ENCODE assay signal across 1 cellular context in the genomic region with DNA sequence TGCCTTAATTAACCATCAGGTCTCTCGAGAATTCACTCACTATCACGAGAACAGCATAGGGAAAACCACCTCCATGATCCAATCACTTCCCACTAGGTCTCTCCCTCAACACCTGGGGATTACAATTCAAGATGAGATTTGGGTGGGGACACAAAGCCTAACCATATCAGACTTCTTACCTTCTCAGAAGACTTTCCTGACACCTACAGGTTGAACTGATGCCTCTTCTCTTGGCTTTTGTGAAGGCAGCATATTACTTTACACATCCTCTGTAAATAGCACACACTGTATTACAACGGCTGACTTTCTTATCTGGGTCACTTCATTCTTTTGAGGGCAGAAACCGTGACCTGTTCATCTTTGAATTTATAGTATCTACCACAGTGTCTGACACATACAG.
TF ChIP-seq lines count a peak whose summit lies in the region.

No MANE protein-coding gene starts in this region.

TF ChIP-seq in HepG2, 621 proteins besides CTCF, POLR2A, EP300 and RAD21 (continued from another document and continues in another):
- TF ChIP-seq, protein P1, sequence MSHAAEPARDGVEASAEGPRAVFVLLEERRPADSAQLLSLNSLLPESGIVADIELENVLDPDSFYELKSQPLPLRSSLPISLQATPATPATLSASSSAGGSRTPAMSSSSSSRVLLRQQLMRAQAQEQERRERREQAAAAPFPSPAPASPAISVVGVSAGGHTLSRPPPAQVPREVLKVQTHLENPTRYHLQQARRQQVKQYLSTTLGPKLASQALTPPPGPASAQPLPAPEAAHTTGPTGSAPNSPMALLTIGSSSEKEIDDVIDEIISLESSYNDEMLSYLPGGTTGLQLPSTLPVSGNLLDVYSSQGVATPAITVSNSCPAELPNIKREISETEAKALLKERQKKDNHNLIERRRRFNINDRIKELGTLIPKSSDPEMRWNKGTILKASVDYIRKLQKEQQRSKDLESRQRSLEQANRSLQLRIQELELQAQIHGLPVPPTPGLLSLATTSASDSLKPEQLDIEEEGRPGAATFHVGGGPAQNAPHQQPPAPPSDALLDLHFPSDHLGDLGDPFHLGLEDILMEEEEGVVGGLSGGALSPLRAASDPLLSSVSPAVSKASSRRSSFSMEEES (CRISPR knock-in tag; IDR thresholded peaks at IDR 0.05) = no peak
- TF ChIP-seq SCMH1 (CRISPR knock-in tag; IDR thresholded peaks at IDR 0.05; ENCODE audit: borderline replicate concordance) (no peak), ZNF282 (IDR thresholded peaks at IDR 0.05; ENCODE audit: partially characterized antibody) (no peak), ZMYM4 (CRISPR knock-in tag; IDR thresholded peaks at IDR 0.05) (peak; percentile 95), ZNF343 (CRISPR knock-in tag; IDR thresholded peaks at IDR 0.05) (no peak), ZIK1 (CRISPR knock-in tag; IDR thresholded peaks at IDR 0.05; ENCODE audit: borderline replicate concordance, low read depth) (no peak), CHD4 (IDR thresholded peaks at IDR 0.05; ENCODE audit: borderline replicate concordance, low read length) (no peak), ZBTB1 (CRISPR knock-in tag; IDR thresholded peaks at IDR 0.05; ENCODE audit: borderline replicate concordance) (no peak), HMGXB4 (CRISPR knock-in tag; IDR thresholded peaks at IDR 0.05; ENCODE audit: borderline replicate concordance in 1 of 2, low read depth in 1 of 2) (no peak), ZSCAN30 (CRISPR knock-in tag; IDR thresholded peaks at IDR 0.05) (no peak), RARA (CRISPR knock-in tag; IDR thresholded peaks at IDR 0.05) (no peak), KMT2A (CRISPR knock-in tag; IDR thresholded peaks at IDR 0.05) (no peak), HNF4G (IDR thresholded peaks at IDR 0.05; ENCODE audit: borderline replicate concordance, low read depth, low read length) (no peak), HNF4G (CRISPR knock-in tag; IDR thresholded peaks at IDR 0.05; ENCODE audit: borderline replicate concordance, low read depth) (no peak), HHEX (CRISPR knock-in tag; IDR thresholded peaks at IDR 0.05) (no peak), TSC22D2 (CRISPR knock-in tag; IDR thresholded peaks at IDR 0.05; ENCODE audit: borderline replicate concordance) (no peak), ZBTB20 (CRISPR knock-in tag; IDR thresholded peaks at IDR 0.05; ENCODE audit: borderline replicate concordance, low read depth) (no peak), BCL3 (CRISPR knock-in tag; IDR thresholded peaks at IDR 0.05) (no peak), CCDC6 (CRISPR knock-in tag; IDR thresholded peaks at IDR 0.05) (no peak), CBX2 (IDR thresholded peaks at IDR 0.05; ENCODE audit: low read depth, low read length) (no peak), CBX2 (CRISPR knock-in tag; IDR thresholded peaks at IDR 0.05; ENCODE audit: low read depth) (no peak), ZNF775 (CRISPR knock-in tag; IDR thresholded peaks at IDR 0.05; ENCODE audit: borderline replicate concordance) (no peak), MLX (CRISPR knock-in tag; IDR thresholded peaks at IDR 0.05) (no peak), STAG1 (CRISPR knock-in tag; IDR thresholded peaks at IDR 0.05) (peak; percentile 72), REPIN1 (CRISPR knock-in tag; IDR thresholded peaks at IDR 0.05; ENCODE audit: borderline replicate concordance, low read depth) (no peak), ELF3 (CRISPR knock-in tag; IDR thresholded peaks at IDR 0.05) (0 out of 2 replicates have a peak, but pooled peaks have one; percentile 18), ZFP91 (CRISPR knock-in tag; IDR thresholded peaks at IDR 0.05; ENCODE audit: borderline replicate concordance) (no peak), NFKBIZ (CRISPR knock-in tag; IDR thresholded peaks at IDR 0.05) (no peak), CBX1 (IDR thresholded peaks at IDR 0.05; ENCODE audit: low read depth) (no peak), ZFP36 (IDR thresholded peaks at IDR 0.05; ENCODE audit: borderline replicate concordance, low read depth, low read length, partially characterized antibody) (no peak), ZNF564 (CRISPR knock-in tag; IDR thresholded peaks at IDR 0.05) (no peak), MYPOP (CRISPR knock-in tag; IDR thresholded peaks at IDR 0.05) (no peak), SAFB2 (CRISPR knock-in tag; IDR thresholded peaks at IDR 0.05; ENCODE audit: borderline replicate concordance, low read depth) (no peak), SAP130 (CRISPR knock-in tag; IDR thresholded peaks at IDR 0.05; ENCODE audit: low read depth) (no peak), ZNF264 (CRISPR knock-in tag; IDR thresholded peaks at IDR 0.05) (no peak), KAT7 (CRISPR knock-in tag; IDR thresholded peaks at IDR 0.05; ENCODE audit: borderline replicate concordance) (no peak), TEAD2 (CRISPR knock-in tag; IDR thresholded peaks at IDR 0.05) (no peak), CHD2 (IDR thresholded peaks at IDR 0.05; ENCODE audit: low read depth, low read length) (no peak), TEAD3 (CRISPR knock-in tag; optimal IDR thresholded peaks at IDR 0.05; ENCODE audit: borderline replicate concordance) (peak; percentile 26)
- TF ChIP-seq, protein P2, sequence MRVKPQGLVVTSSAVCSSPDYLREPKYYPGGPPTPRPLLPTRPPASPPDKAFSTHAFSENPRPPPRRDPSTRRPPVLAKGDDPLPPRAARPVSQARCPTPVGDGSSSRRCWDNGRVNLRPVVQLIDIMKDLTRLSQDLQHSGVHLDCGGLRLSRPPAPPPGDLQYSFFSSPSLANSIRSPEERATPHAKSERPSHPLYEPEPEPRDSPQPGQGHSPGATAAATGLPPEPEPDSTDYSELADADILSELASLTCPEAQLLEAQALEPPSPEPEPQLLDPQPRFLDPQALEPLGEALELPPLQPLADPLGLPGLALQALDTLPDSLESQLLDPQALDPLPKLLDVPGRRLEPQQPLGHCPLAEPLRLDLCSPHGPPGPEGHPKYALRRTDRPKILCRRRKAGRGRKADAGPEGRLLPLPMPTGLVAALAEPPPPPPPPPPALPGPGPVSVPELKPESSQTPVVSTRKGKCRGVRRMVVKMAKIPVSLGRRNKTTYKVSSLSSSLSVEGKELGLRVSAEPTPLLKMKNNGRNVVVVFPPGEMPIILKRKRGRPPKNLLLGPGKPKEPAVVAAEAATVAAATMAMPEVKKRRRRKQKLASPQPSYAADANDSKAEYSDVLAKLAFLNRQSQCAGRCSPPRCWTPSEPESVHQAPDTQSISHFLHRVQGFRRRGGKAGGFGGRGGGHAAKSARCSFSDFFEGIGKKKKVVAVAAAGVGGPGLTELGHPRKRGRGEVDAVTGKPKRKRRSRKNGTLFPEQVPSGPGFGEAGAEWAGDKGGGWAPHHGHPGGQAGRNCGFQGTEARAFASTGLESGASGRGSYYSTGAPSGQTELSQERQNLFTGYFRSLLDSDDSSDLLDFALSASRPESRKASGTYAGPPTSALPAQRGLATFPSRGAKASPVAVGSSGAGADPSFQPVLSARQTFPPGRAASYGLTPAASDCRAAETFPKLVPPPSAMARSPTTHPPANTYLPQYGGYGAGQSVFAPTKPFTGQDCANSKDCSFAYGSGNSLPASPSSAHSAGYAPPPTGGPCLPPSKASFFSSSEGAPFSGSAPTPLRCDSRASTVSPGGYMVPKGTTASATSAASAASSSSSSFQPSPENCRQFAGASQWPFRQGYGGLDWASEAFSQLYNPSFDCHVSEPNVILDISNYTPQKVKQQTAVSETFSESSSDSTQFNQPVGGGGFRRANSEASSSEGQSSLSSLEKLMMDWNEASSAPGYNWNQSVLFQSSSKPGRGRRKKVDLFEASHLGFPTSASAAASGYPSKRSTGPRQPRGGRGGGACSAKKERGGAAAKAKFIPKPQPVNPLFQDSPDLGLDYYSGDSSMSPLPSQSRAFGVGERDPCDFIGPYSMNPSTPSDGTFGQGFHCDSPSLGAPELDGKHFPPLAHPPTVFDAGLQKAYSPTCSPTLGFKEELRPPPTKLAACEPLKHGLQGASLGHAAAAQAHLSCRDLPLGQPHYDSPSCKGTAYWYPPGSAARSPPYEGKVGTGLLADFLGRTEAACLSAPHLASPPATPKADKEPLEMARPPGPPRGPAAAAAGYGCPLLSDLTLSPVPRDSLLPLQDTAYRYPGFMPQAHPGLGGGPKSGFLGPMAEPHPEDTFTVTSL (CRISPR knock-in tag; IDR thresholded peaks at IDR 0.05; ENCODE audit: borderline replicate concordance) = no peak
- TF ChIP-seq, protein P3, sequence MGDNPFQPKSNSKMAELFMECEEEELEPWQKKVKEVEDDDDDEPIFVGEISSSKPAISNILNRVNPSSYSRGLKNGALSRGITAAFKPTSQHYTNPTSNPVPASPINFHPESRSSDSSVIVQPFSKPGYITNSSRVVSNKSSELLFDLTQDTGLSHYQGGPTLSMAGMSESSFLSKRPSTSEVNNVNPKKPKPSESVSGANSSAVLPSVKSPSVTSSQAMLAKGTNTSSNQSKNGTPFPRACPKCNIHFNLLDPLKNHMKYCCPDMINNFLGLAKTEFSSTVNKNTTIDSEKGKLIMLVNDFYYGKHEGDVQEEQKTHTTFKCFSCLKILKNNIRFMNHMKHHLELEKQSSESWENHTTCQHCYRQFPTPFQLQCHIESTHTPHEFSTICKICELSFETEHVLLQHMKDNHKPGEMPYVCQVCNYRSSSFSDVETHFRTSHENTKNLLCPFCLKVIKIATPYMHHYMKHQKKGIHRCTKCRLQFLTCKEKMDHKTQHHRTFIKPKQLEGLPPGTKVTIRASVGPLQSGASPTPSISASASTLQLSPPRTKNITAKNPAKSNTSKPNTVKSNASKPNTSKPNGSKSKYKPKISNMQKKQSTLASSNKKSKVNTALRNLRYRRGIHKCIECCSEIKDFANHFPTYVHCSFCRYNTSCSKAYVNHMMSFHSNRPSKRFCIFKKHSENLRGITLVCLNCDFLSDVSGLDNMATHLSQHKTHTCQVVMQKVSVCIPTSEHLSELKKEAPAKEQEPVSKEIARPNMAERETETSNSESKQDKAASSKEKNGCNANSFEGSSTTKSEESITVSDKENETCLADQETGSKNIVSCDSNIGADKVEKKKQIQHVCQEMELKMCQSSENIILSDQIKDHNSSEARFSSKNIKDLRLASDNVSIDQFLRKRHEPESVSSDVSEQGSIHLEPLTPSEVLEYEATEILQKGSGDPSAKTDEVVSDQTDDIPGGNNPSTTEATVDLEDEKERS (CRISPR knock-in tag; IDR thresholded peaks at IDR 0.05) = 0 out of 2 replicates have a peak, but pooled peaks have one; percentile 30
